Comparison of ENCODE assay signal across 13 cellular contexts in the genomic region with DNA sequence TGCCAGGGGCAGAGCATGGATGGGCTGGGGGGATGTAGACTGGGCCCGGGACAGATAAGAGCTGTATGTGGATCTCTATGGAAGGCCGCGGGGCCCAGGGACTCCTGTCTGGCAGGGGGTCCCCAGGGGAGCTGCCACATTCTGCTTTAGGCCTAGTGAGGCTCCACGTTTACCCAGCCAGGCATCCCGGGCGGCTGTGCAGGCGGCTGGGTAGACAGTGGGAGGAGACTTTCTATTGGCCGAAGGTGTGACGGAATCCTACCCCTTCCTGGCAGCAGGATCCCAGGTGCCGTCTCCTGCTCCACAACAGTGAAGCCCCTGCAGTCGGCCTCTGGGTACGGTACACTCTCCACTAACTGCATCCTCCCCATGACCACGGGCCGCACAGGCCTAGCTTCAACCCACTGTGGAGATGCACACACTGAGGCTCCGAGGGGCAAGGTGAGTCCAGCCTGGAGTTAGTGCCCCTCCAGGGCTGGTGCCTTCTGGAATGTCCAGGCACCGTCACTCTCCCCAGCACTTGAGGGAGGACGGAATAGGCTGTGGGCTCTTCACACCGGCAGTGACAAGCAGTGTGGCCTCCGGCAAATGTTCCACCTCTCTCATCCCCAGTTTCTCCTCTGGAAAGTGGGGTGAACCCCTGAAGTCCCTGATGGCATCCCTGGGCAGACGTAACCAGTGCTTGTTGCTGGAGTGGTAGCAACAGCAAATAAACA. TPM values are rescaled to one million over a fixed set of nuclear protein-coding genes. Genes with fewer than 3 reads are reported as not detected.
A peak's percentile ranks its signal among the peaks of the same experiment; 100 is the strongest.
DNase-seq lines count a peak whose midpoint lies in the region; ATAC-seq, FAIRE-seq and TF ChIP-seq lines count a peak whose summit lies in the region.
"Had no signal": no experiment of that assay in that cellular context is flagged by ENCODE, and none has a peak within 500 bp of the region (broad histone marks: within the 10 kb centered on the region; RNA-seq: fewer than 3 reads in every experiment).

No MANE protein-coding gene starts in this region.

- H3K4me3 ChIP-seq in BLaER1 treated with 17β-estradiol and CSF1 and Interleukin-3, amounts not matched to agents 10 nM and 100 nM: no peak overlapping the region
- no peak overlapping the region for H3K4me3 ChIP-seq in Peyer's patch
- no peak overlapping the region for H3K4me3 ChIP-seq in pancreas
- no peak overlapping the region for H3K4me3 ChIP-seq in esophagus squamous epithelium

- peaks cover 7 to 75% (median 53%) of the 10 kb centered on the region in 10 experiments; a peak in 18 of 20 replicates for H3K4me1 ChIP-seq in BLaER1 treated with 17β-estradiol and CSF1 and Interleukin-3, amounts not matched to agents 10 nM and 100 nM
- H3K4me1 ChIP-seq in Peyer's patch: peaks cover 0 to 23% (median 4%) of the 10 kb centered on the region in 4 donors
- H3K4me1 ChIP-seq in pancreas: no peaks in the 10 kb centered on the region
- H3K4me1 ChIP-seq in esophagus squamous epithelium: peaks cover 0 to 30% (median 8%) of the 10 kb centered on the region in 3 donors

- H3K36me3 Mint-ChIP-seq in glutamatergic neuron (ENCODE audit: unreplicated experiment): no peaks in the 10 kb centered on the region

- ATAC-seq in pancreas: no peak

- H3K4me1 Mint-ChIP-seq in glutamatergic neuron (ENCODE audit: low read depth, unreplicated experiment): peaks cover 6% of the 10 kb centered on the region

- DNase-seq in Peyer's patch (peak; percentile 15 to 45 (median 43)), glutamatergic neuron (peak; percentile 7), pancreas (peak in 4 of 6 donors; percentile 6 to 55 (median 30)), NCI-H1694 (lab: John Stamatoyannopoulos, UW) (no peak), esophagus squamous epithelium (lab: John Stamatoyannopoulos, UW) (no peak), kidney tubule cell (ENCODE audit: low spot score) (no peak)
- no peak for DNase-seq in effector CD4-positive, alpha-beta T cell
- DNase-seq: NCI-H510A treated with DMSO at 0.1 percent for 48 hours had no signal

- no peaks in the 10 kb centered on the region for H3K9me3 ChIP-seq in BLaER1 treated with 17β-estradiol and CSF1 and Interleukin-3, amounts not matched to agents 10 nM and 100 nM (replicated peaks in 1 of 11)
- H3K9me3 ChIP-seq in Peyer's patch (no peaks in the 10 kb centered on the region), pancreas (no peaks in the 10 kb centered on the region), esophagus squamous epithelium (no peaks in the 10 kb centered on the region)

- H3K27ac Mint-ChIP-seq in glutamatergic neuron (ENCODE audit: unreplicated experiment): no peak overlapping the region

- no peaks in the 10 kb centered on the region; a peak in 1 of 22 replicates for H3K27me3 ChIP-seq in BLaER1 treated with 17β-estradiol and CSF1 and Interleukin-3, amounts not matched to agents 10 nM and 100 nM
- H3K27me3 ChIP-seq in Peyer's patch (no peaks in the 10 kb centered on the region), pancreas (no peaks in the 10 kb centered on the region), esophagus squamous epithelium (no peaks in the 10 kb centered on the region)

- TF ChIP-seq CTCF in Peyer's patch (IDR thresholded peaks at IDR 0.05) (no peak), glutamatergic neuron (IDR thresholded peaks at IDR 0.05; ENCODE audit: partially characterized antibody, unreplicated experiment) (no peak), pancreas (IDR thresholded peaks at IDR 0.05) (no peak), esophagus squamous epithelium (IDR thresholded peaks at IDR 0.05) (no peak)

- no peak for TF ChIP-seq POLR2A in Peyer's patch (IDR thresholded peaks at IDR 0.05)
- TF ChIP-seq POLR2A in esophagus squamous epithelium (IDR thresholded peaks at IDR 0.05): no peak

- peaks cover 2% of the 10 kb centered on the region for H3K27me3 Mint-ChIP-seq in glutamatergic neuron (ENCODE audit: unreplicated experiment)
- H3K27me3 Mint-ChIP-seq: activated CD4-positive, alpha-beta T cell treated with anti-CD3 and anti-CD28 coated beads, Interleukin-2, amount 10 ng/mL, durations not matched to agents 7 days and 5 days; CD4-positive, alpha-beta T cell had no signal

- intact Hi-C loops in pancreas (cut with DNase I): loop anchor here (10.0 kb wide), 3 partner anchors 308 to 518 kb away; no protein-coding TSS in a partner anchor
- intact Hi-C loops in esophagus squamous epithelium (cut with DNase I): loop anchor here (10.0 kb wide), 1 partner anchor 438 kb away; no protein-coding TSS in a partner anchor

- peak overlapping the region in 6 of 11 experiments; percentile 0 to 91 (median 72); a peak in 7 of 22 replicates for H3K4me2 ChIP-seq in BLaER1 treated with 17β-estradiol and CSF1 and Interleukin-3, amounts not matched to agents 10 nM and 100 nM

- peak overlapping the region in 3 of 11 experiments; percentile 22 to 44 (median 37); a peak in 1 of 22 replicates for H3K9ac ChIP-seq in BLaER1 treated with 17β-estradiol and CSF1 and Interleukin-3, amounts not matched to agents 10 nM and 100 nM

- H3K36me3 ChIP-seq in BLaER1 treated with 17β-estradiol and CSF1 and Interleukin-3, amounts not matched to agents 10 nM and 100 nM: peaks cover 0 to 51% (median 24%) of the 10 kb centered on the region in 11 experiments; a peak in 14 of 22 replicates
- peaks cover 0 to 19% (median 0%) of the 10 kb centered on the region in 3 donors for H3K36me3 ChIP-seq in Peyer's patch
- H3K36me3 ChIP-seq in pancreas: peaks cover 0 to 20% (median 1%) of the 10 kb centered on the region in 3 donors
- H3K36me3 ChIP-seq in esophagus squamous epithelium: peaks cover 0 to 46% (median 0%) of the 10 kb centered on the region in 3 donors

- H3K9me3 Mint-ChIP-seq in glutamatergic neuron (ENCODE audit: unreplicated experiment): peaks cover 5% of the 10 kb centered on the region
- H3K9me3 Mint-ChIP-seq: CD4-positive, alpha-beta T cell; nephron had no signal

- no peak for FAIRE-seq in pancreas (lab: Jason Lieb, UNC)
- FAIRE-seq: endothelial cell of umbilical vein had no signal

- no peak overlapping the region for H3K4me3 Mint-ChIP-seq in glutamatergic neuron (ENCODE audit: unreplicated experiment)
- H3K4me3 Mint-ChIP-seq: activated CD4-positive, alpha-beta T cell treated with anti-CD3 and anti-CD28 coated beads, Interleukin-2, amount 10 ng/mL, durations not matched to agents 7 days and 5 days; nephron had no signal

- H3K27ac ChIP-seq in BLaER1 treated with 17β-estradiol and CSF1 and Interleukin-3, amounts not matched to agents 10 nM and 100 nM: no peak overlapping the region
- H3K27ac ChIP-seq in Peyer's patch (no peak overlapping the region), pancreas (no peak overlapping the region), esophagus squamous epithelium (peak overlapping the region in 2 of 4 donors; percentile 1 to 14)

- 86 to 88% methylated on average over 20 of the region's 20 CpGs for WGBS in pancreas, 2 donors
- WGBS in esophagus squamous epithelium, 2 donors: 89% methylated on average over 3 to 11 of the region's 20 CpGs

- peaks cover 0 to 92% (median 41%) of the 10 kb centered on the region in 11 experiments; a peak in 14 of 22 replicates for H4K20me1 ChIP-seq in BLaER1 treated with 17β-estradiol and CSF1 and Interleukin-3, amounts not matched to agents 10 nM and 100 nM

RNA-seq across cellular contexts. Expression of a gene that starts 36.8 kb away (rescaled TPM):
- total RNA-seq in Peyer's patch (10 to 100 TPM in 1 of 4 donors, 1 to 10 TPM in 2, not detected in 1; 2.3 to 14.0 (median 9.8) TPM), glutamatergic neuron (ENCODE audit: unreplicated experiment) (not detected), pancreas (under 1 TPM in 3 of 6 donors, not detected in 3; 0.17 to 0.90 (median 0.24) TPM), esophagus squamous epithelium (1 to 10 TPM in 1 of 4 donors, under 1 TPM in 3; 0.08 to 1.7 (median 0.23) TPM)
- polyA plus RNA-seq in pancreas: under 1 TPM; 0.09 to 0.15 TPM
- total RNA-seq: endothelial cell of umbilical vein had no signal
- polyA plus RNA-seq: endothelial cell of umbilical vein had no signal

RNA-seq across cellular contexts. Expression of a gene that starts 52.8 kb away (rescaled TPM):
- 1 to 10 TPM; 3.3 to 5.5 (median 4.6) TPM for total RNA-seq in Peyer's patch
- total RNA-seq in glutamatergic neuron (ENCODE audit: unreplicated experiment): 14.4 TPM
- total RNA-seq in pancreas: 10 to 100 TPM; 24.8 to 98.2 (median 33.6) TPM
- 10 to 100 TPM; 28.4 to 45.5 TPM for polyA plus RNA-seq in pancreas
- total RNA-seq in esophagus squamous epithelium: 1 to 10 TPM in 3 of 4 donors, under 1 TPM in 1; 0.95 to 4.6 (median 2.6) TPM

Comparison
In these comparisons a context has a peak if more than half of its experiments do, and no peak if none do; other contexts are left out.
1. DNase-seq: peak in Peyer's patch (3 of 3), glutamatergic neuron (single experiment) and pancreas (4 of 6); none in effector CD4-positive, alpha-beta T cell (single experiment), NCI-H1694 (single experiment), esophagus squamous epithelium (single experiment) and kidney tubule cell (single experiment).